In the genomic region with DNA sequence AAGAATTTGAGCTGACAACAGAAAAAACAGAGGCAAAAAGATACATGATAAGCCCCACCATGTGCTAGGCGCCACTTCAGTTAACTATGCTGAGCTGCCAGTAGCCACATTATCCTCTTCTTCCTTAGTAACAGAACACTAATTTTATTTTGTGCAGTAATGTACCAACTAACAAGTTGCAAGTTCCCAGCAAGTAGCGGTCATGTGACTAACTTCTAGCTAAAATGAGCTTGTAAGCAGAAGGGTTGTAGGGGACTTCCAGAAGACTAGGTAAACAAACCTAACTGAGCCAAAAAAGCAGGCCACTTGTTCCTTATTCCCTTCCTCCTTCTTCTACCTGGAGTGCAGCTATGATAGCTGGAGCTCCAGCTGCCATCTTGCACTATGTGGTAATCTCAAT, we compare ENCODE assay signal across 15 cellular contexts.
"Had no signal": no experiment of that assay in that cellular context is flagged by ENCODE, and none has a peak within 500 bp of the region (broad histone marks: within the 10 kb centered on the region; RNA-seq: fewer than 3 reads in every experiment).

No MANE protein-coding gene starts in this region.

- ATAC-seq: activated CD4-positive, CD25-positive, alpha-beta regulatory T cell treated with anti-CD3 and anti-CD28 coated beads, Interleukin-2, amount 50 U/mL, for 24 hours; heart left ventricle; left colon; naive thymus-derived CD4-positive, alpha-beta T cell had no signal

- H3K27me3 ChIP-seq: brain microvascular endothelial cell, heart left ventricle, pancreas had no signal

- DNase-seq: activated CD4-positive, alpha-beta memory T cell treated with anti-CD3 and anti-CD28 coated beads for 36 hours; activated naive CD4-positive, alpha-beta T cell; activated naive CD8-positive, alpha-beta T cell treated with anti-CD3 and anti-CD28 coated beads, Interleukin-2, amount 10 ng/mL, durations not matched to agents 7 days and 5 days; anterior cingulate cortex; brain microvascular endothelial cell; dermis blood vessel endothelial cell; heart left ventricle; left colon; naive thymus-derived CD4-positive, alpha-beta T cell; pancreas; stimulated activated naive CD4-positive, alpha-beta T cell; T-helper 9 cell had no signal

- H3K36me3 ChIP-seq: brain microvascular endothelial cell, heart left ventricle, pancreas had no signal

- H3K4me1 ChIP-seq: pancreas had no signal

- FAIRE-seq: frontal cortex, pancreas had no signal

- H3K4me3 ChIP-seq: heart left ventricle, pancreas had no signal

- H3K27ac ChIP-seq: brain microvascular endothelial cell, epithelial cell of prostate, pancreas had no signal

- H3K9me3 ChIP-seq: heart left ventricle, pancreas had no signal
